12 cellular contexts compared by ENCODE assay signal in the genomic region with DNA sequence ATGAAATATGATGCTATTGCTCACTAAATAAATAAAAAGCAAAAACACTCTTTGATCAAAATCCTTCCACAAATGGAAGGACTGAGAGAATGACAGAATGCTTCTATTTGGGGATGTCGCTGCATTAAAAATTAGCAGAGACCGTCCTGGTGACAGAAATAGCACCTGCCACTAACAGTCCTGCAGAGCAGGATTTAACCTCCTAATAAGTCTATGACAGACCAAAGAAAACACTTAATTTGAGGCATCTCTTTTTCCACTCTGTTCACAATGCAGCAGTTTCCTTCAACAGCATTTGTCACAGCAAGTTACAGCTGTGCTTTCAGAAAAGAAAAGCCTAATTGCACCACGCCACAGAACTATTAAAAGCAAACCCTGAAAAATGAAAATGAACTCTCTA.
DNase-seq lines count a peak whose midpoint lies in the region; ATAC-seq and TF ChIP-seq lines count a peak whose summit lies in the region.
"Had no signal": no experiment of that assay in that cellular context is flagged by ENCODE, and none has a peak within 500 bp of the region (broad histone marks: within the 10 kb centered on the region; RNA-seq: fewer than 3 reads in every experiment).

No MANE protein-coding gene starts in this region.

- peak; percentile 56 for ATAC-seq in GM21529 (IDR thresholded peaks at IDR 0.05; ENCODE audit: unreplicated experiment)
- ATAC-seq in esophagus mucosa: no peak

- no peaks in the 10 kb centered on the region for H3K9me3 ChIP-seq in BE2C
- H3K9me3 ChIP-seq: colonic mucosa had no signal

- H3K4me3 ChIP-seq in GM12864 (ENCODE audit: low read depth, low read length): peak overlapping the region; percentile 8; the same call in 1 of the 2 replicates
- H3K4me3 ChIP-seq in BE2C (ENCODE audit: low read depth, low read length): no peak overlapping the region
- H3K4me3 ChIP-seq: colonic mucosa had no signal

- TF ChIP-seq CTCF in GM12864 (IDR thresholded peaks at IDR 0.05; ENCODE audit: low read depth, low read length, missing control alignments) (no peak), BE2C (IDR thresholded peaks at IDR 0.05; ENCODE audit: low read depth, low read length) (no peak)

- H3K4me1 ChIP-seq in BE2C: peaks cover under 1% of the 10 kb centered on the region; the same call in 1 of the 2 replicates
- H3K4me1 ChIP-seq: colonic mucosa had no signal

- no peaks in the 10 kb centered on the region for H3K27me3 ChIP-seq in BE2C
- H3K27me3 ChIP-seq: colonic mucosa had no signal

- DNase-seq in GM12864 (ENCODE audit: low read depth): no peak
- peak; percentile 10 for DNase-seq in NCI-H2227 (lab: John Stamatoyannopoulos, UW; ENCODE audit: unreplicated experiment)
- peak; percentile 55 for DNase-seq in medulla oblongata (ENCODE audit: extremely low spot score)
- DNase-seq in epidermal melanocyte (ENCODE audit: insufficient read length, low spot score): no peak
- no peak for DNase-seq in DMS153 (lab: John Stamatoyannopoulos, UW)
- no peak for DNase-seq in BE2C
- DNase-seq: activated CD4-positive, alpha-beta T cell treated with anti-CD3 and anti-CD28 coated beads, Interleukin-2, amount 50 U/mL, for 4 hours; activated naive CD4-positive, alpha-beta T cell treated with Interleukin-2 at 50 U/mL for 16 hours; colonic mucosa; naive B cell had no signal

- H3K36me3 ChIP-seq in BE2C: no peaks in the 10 kb centered on the region
- H3K36me3 ChIP-seq: colonic mucosa had no signal

Comparison
In these comparisons a context has a peak if more than half of its experiments do, and no peak if none do; other contexts are left out.
1. DNase-seq: peak in NCI-H2227 (single experiment) and medulla oblongata (single experiment); none in GM12864 (single experiment), epidermal melanocyte (single experiment), DMS153 (single experiment) and BE2C (single experiment).